In genomic region chr18:58552057-58552461, GRCh38 we compare ENCODE assay signal across 8 cellular contexts.
DNase-seq lines count a peak whose midpoint lies in the region; ATAC-seq and TF ChIP-seq lines count a peak whose summit lies in the region.

No MANE protein-coding gene starts in this region.

- POLR2A ChIA-PET in activated CD4-positive, alpha-beta memory T cell treated with anti-CD3 and anti-CD28 coated beads for 36 hours (lab: Charles Lee), result no interaction called here
- POLR2A ChIA-PET in activated CD4-positive, alpha-beta memory T cell treated with anti-CD3 and anti-CD28 coated beads, Interleukin-2, amount 10 ng/mL, durations not matched to agents 7 days and 5 days (lab: Charles Lee), result no interaction called here

- peak; percentile 61 for ATAC-seq in GM21737 (IDR thresholded peaks at IDR 0.05; ENCODE audit: unreplicated experiment)
- ATAC-seq in HG03025 (IDR thresholded peaks at IDR 0.05; ENCODE audit: low FRiP score, unreplicated experiment), result no peak

- no peak overlapping the region for H3K27ac Mint-ChIP-seq in activated CD4-positive, alpha-beta memory T cell treated with anti-CD3 and anti-CD28 coated beads for 36 hours
- no peak overlapping the region for H3K27ac Mint-ChIP-seq in activated CD4-positive, alpha-beta memory T cell treated with anti-CD3 and anti-CD28 coated beads, Interleukin-2, amount 10 ng/mL, durations not matched to agents 7 days and 5 days

- H3K4me3 ChIP-seq in LNCaP clone FGC (ENCODE audit: low read depth, low read length), result no peak overlapping the region

- H3K4me3 Mint-ChIP-seq in activated CD4-positive, alpha-beta memory T cell treated with anti-CD3 and anti-CD28 coated beads for 36 hours, result no peak overlapping the region
- no peak overlapping the region for H3K4me3 Mint-ChIP-seq in activated CD4-positive, alpha-beta memory T cell treated with anti-CD3 and anti-CD28 coated beads, Interleukin-2, amount 10 ng/mL, durations not matched to agents 7 days and 5 days

- H3K36me3 Mint-ChIP-seq in activated CD4-positive, alpha-beta memory T cell treated with anti-CD3 and anti-CD28 coated beads for 36 hours, result peaks cover 7% of the 10 kb centered on the region
- H3K36me3 Mint-ChIP-seq in activated CD4-positive, alpha-beta memory T cell treated with anti-CD3 and anti-CD28 coated beads, Interleukin-2, amount 10 ng/mL, durations not matched to agents 7 days and 5 days (ENCODE audit: low read depth), result no peaks in the 10 kb centered on the region

- CTCF ChIA-PET in activated CD4-positive, alpha-beta memory T cell treated with anti-CD3 and anti-CD28 coated beads for 36 hours (lab: Charles Lee), result no interaction called here
- CTCF ChIA-PET in activated CD4-positive, alpha-beta memory T cell treated with anti-CD3 and anti-CD28 coated beads, Interleukin-2, amount 10 ng/mL, durations not matched to agents 7 days and 5 days (lab: Charles Lee), result no interaction called here

- DNase-seq in activated CD4-positive, alpha-beta memory T cell treated with anti-CD3 and anti-CD28 coated beads for 36 hours, result peak; percentile 56
- DNase-seq in activated CD4-positive, alpha-beta memory T cell treated with anti-CD3 and anti-CD28 coated beads, Interleukin-2, amount 10 ng/mL, durations not matched to agents 7 days and 5 days, result no peak
- DNase-seq in LNCaP clone FGC (ENCODE audit: low read depth), result peak; percentile 93
- DNase-seq in non-pigmented ciliary epithelial cell (ENCODE audit: low read depth), result peak; percentile 44
- no peak for DNase-seq in NCI-H1436 (lab: John Stamatoyannopoulos, UW)
- no peak for DNase-seq in epidermal melanocyte (ENCODE audit: insufficient read length, low spot score)

- H3K9me3 Mint-ChIP-seq in activated CD4-positive, alpha-beta memory T cell treated with anti-CD3 and anti-CD28 coated beads for 36 hours, result peaks cover 10% of the 10 kb centered on the region
- H3K9me3 Mint-ChIP-seq in activated CD4-positive, alpha-beta memory T cell treated with anti-CD3 and anti-CD28 coated beads, Interleukin-2, amount 10 ng/mL, durations not matched to agents 7 days and 5 days, result peaks cover 18% of the 10 kb centered on the region

- peaks cover 44% of the 10 kb centered on the region for H3K4me1 Mint-ChIP-seq in activated CD4-positive, alpha-beta memory T cell treated with anti-CD3 and anti-CD28 coated beads for 36 hours (ENCODE audit: low read depth)
- peaks cover 17% of the 10 kb centered on the region for H3K4me1 Mint-ChIP-seq in activated CD4-positive, alpha-beta memory T cell treated with anti-CD3 and anti-CD28 coated beads, Interleukin-2, amount 10 ng/mL, durations not matched to agents 7 days and 5 days

- H3K27me3 Mint-ChIP-seq in activated CD4-positive, alpha-beta memory T cell treated with anti-CD3 and anti-CD28 coated beads for 36 hours, result no peaks in the 10 kb centered on the region
- no peaks in the 10 kb centered on the region for H3K27me3 Mint-ChIP-seq in activated CD4-positive, alpha-beta memory T cell treated with anti-CD3 and anti-CD28 coated beads, Interleukin-2, amount 10 ng/mL, durations not matched to agents 7 days and 5 days

- TF ChIP-seq CTCF in LNCaP clone FGC (IDR thresholded peaks at IDR 0.05; ENCODE audit: control insufficient read depth, extremely low read depth, insufficient read depth), result no peak

- intact Hi-C loops in activated CD4-positive, alpha-beta memory T cell treated with anti-CD3 and anti-CD28 coated beads for 36 hours (cut with micrococcal nuclease), result loop anchor here (1.0 kb wide), 1 partner anchor 48 kb away; no protein-coding TSS in a partner anchor

Comparison
In these comparisons a context has a peak if more than half of its experiments do, and no peak if none do; other contexts are left out.
1. DNase-seq: peak in activated CD4-positive, alpha-beta memory T cell treated with anti-CD3 and anti-CD28 coated beads for 36 hours (single experiment), LNCaP clone FGC (single experiment) and non-pigmented ciliary epithelial cell (single experiment); none in activated CD4-positive, alpha-beta memory T cell treated with anti-CD3 and anti-CD28 coated beads, Interleukin-2, amount 10 ng/mL, durations not matched to agents 7 days and 5 days (single experiment), NCI-H1436 (single experiment) and epidermal melanocyte (single experiment).